Comparison of ENCODE assay signal across 17 cellular contexts in the genomic region with DNA sequence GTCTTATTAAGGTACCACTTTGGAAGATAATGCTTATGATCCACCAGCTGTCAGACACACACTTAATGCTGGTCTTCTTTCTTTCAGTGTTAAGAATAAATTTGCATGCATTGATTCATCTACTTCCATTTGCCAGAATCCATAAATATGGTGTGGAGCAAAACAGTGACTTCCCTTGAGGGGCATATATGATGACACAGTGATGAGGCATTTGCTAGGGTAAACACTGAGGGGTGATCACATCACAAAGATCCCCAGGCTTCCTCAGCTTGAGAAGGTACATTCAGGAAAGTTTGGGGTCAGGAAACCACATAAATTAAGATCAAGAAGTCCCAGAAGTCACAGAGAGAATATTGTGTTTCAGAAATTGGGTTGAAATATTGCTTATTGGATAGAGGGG. TPM values are rescaled to one million over a fixed set of nuclear protein-coding genes. Genes with fewer than 3 reads are reported as not detected.
A peak's percentile ranks its signal among the peaks of the same experiment; 100 is the strongest.
DNase-seq lines count a peak whose midpoint lies in the region; ATAC-seq, FAIRE-seq and TF ChIP-seq lines count a peak whose summit lies in the region.
"Had no signal": no experiment of that assay in that cellular context is flagged by ENCODE, and none has a peak within 500 bp of the region (broad histone marks: within the 10 kb centered on the region; RNA-seq: fewer than 3 reads in every experiment).

No MANE protein-coding gene starts in this region.

- ATAC-seq in activated T-cell treated with anti-CD3 and anti-CD28 coated beads, Interleukin-2, amount 50 U/mL, for 72 hours (replicated peaks in 1 of 2), result peak; percentile 61 to 67
- no peak for ATAC-seq in stimulated activated naive B cell treated with anti-CD40 and anti-IgM and Interleukin-4, amounts not matched to agents 10 μg/mL and 1 μg/mL and 100 μg/mL, for 72 hours (replicated peaks)
- no peak for ATAC-seq in left lobe of liver
- ATAC-seq in HG02970 (IDR thresholded peaks at IDR 0.05; ENCODE audit: low FRiP score, unreplicated experiment), result no peak

- in situ Hi-C loops in astrocyte of the spinal cord (cut with HindIII; ENCODE audit: low sequenced_read_pairs), result no loop called here

- TF ChIP-seq CTCF in astrocyte of the spinal cord (IDR thresholded peaks at IDR 0.05; ENCODE audit: low read depth, low read length), result no peak

- no peak overlapping the region for H3K4me3 ChIP-seq in astrocyte of the spinal cord (ENCODE audit: low read depth, low read length)
- H3K4me3 ChIP-seq: thyroid gland had no signal

- peaks cover 17 to 26% of the 10 kb centered on the region in 2 donors for H3K36me3 Mint-ChIP-seq in activated T-cell treated with anti-CD3 and anti-CD28 coated beads, Interleukin-2, amount 50 U/mL, for 72 hours (ENCODE audit: insufficient read depth in 2 of 2)
- H3K36me3 Mint-ChIP-seq in stimulated activated naive B cell treated with anti-CD40 and anti-IgM and Interleukin-4, amounts not matched to agents 10 μg/mL and 1 μg/mL and 100 μg/mL, for 72 hours, result peaks cover 4 to 10% of the 10 kb centered on the region in 2 donors

- H3K4me3 Mint-ChIP-seq in activated T-cell treated with anti-CD3 and anti-CD28 coated beads, Interleukin-2, amount 50 U/mL, for 72 hours, result peak overlapping the region; percentile 54 to 63
- H3K4me3 Mint-ChIP-seq in stimulated activated naive B cell treated with anti-CD40 and anti-IgM and Interleukin-4, amounts not matched to agents 10 μg/mL and 1 μg/mL and 100 μg/mL, for 72 hours, result peak overlapping the region in 1 of 2 donors; percentile 1
- H3K4me3 Mint-ChIP-seq: endodermal cell had no signal

- no peaks in the 10 kb centered on the region for H3K9me3 Mint-ChIP-seq in activated T-cell treated with anti-CD3 and anti-CD28 coated beads, Interleukin-2, amount 50 U/mL, for 72 hours
- H3K9me3 Mint-ChIP-seq in stimulated activated naive B cell treated with anti-CD40 and anti-IgM and Interleukin-4, amounts not matched to agents 10 μg/mL and 1 μg/mL and 100 μg/mL, for 72 hours, result peaks cover 4 to 7% of the 10 kb centered on the region in 2 donors
- H3K9me3 Mint-ChIP-seq: endodermal cell had no signal

- no peaks in the 10 kb centered on the region for H3K27me3 Mint-ChIP-seq in activated T-cell treated with anti-CD3 and anti-CD28 coated beads, Interleukin-2, amount 50 U/mL, for 72 hours (ENCODE audit: low read depth)
- H3K27me3 Mint-ChIP-seq in stimulated activated naive B cell treated with anti-CD40 and anti-IgM and Interleukin-4, amounts not matched to agents 10 μg/mL and 1 μg/mL and 100 μg/mL, for 72 hours, result no peaks in the 10 kb centered on the region

- peak in 1 of 2 donors; percentile 38 for DNase-seq in activated T-cell treated with anti-CD3 and anti-CD28 coated beads, Interleukin-2, amount 50 U/mL, for 72 hours
- DNase-seq in activated T-cell treated with anti-CD3 and anti-CD28 coated beads for 4 hours (no peak), HT1080 (ENCODE audit: low read depth) (peak; percentile 81), astrocyte of the spinal cord (ENCODE audit: low read depth, low spot score) (peak; percentile 13), left lobe of liver (ENCODE audit: low spot score) (no peak), HTR-8/SVneo (ENCODE audit: insufficient read length, low spot score) (no peak)
- no peak for DNase-seq in stimulated activated naive B cell treated with anti-CD40 and anti-IgM and Interleukin-4, amounts not matched to agents 10 μg/mL and 1 μg/mL and 100 μg/mL, for 72 hours
- DNase-seq: endodermal cell, mesendoderm, NCI-H748 treated with DMSO at 0.1 percent for 48 hours, retina, SW 1271, thyroid gland had no signal

- H3K4me1 Mint-ChIP-seq in activated T-cell treated with anti-CD3 and anti-CD28 coated beads, Interleukin-2, amount 50 U/mL, for 72 hours (ENCODE audit: low read depth), result peaks cover 99% of the 10 kb centered on the region
- H3K4me1 Mint-ChIP-seq in stimulated activated naive B cell treated with anti-CD40 and anti-IgM and Interleukin-4, amounts not matched to agents 10 μg/mL and 1 μg/mL and 100 μg/mL, for 72 hours, result peaks cover 39 to 60% of the 10 kb centered on the region in 2 donors
- H3K4me1 Mint-ChIP-seq: endodermal cell had no signal

- peak overlapping the region; percentile 100 for H3K27ac Mint-ChIP-seq in activated T-cell treated with anti-CD3 and anti-CD28 coated beads, Interleukin-2, amount 50 U/mL, for 72 hours
- H3K27ac Mint-ChIP-seq in stimulated activated naive B cell treated with anti-CD40 and anti-IgM and Interleukin-4, amounts not matched to agents 10 μg/mL and 1 μg/mL and 100 μg/mL, for 72 hours, result peak overlapping the region; percentile 57
- H3K27ac Mint-ChIP-seq: endodermal cell had no signal

- no peak for FAIRE-seq in HTR-8/SVneo (lab: Jason Lieb, UNC)
- FAIRE-seq: H1, RCC 7860 had no signal

RNA-seq across cellular contexts. Expression of gene ZBED2, which starts 9.9 kb away (rescaled TPM):
- total RNA-seq in activated T-cell treated with anti-CD3 and anti-CD28 coated beads, Interleukin-2, amount 50 U/mL, for 72 hours, result 100 to 1,000 TPM; 360 to 597 TPM
- total RNA-seq in HT1080 (2014; rRNA removed; shearing (Covaris generic)), result 0.14 and 0.20 TPM in 2 replicates
- polyA plus RNA-seq in HT1080 (2015; cell fraction: cytosol; rRNA removed), result 0.25 and 0.34 TPM in 2 replicates
- polyA plus RNA-seq in HT1080 (2015; cell fraction: nucleus; rRNA removed), result 0.35 and 0.99 TPM in 2 replicates
- total RNA-seq in left lobe of liver, result 0.20 TPM
- total RNA-seq: cardiac septum, endodermal cell, H1 had no signal
- polyA plus RNA-seq: H1 had no signal

Comparison
In these comparisons a context has a peak if more than half of its experiments do, and no peak if none do; other contexts are left out.
1. ATAC-seq: peak in activated T-cell treated with anti-CD3 and anti-CD28 coated beads, Interleukin-2, amount 50 U/mL, for 72 hours (2 of 2); none in stimulated activated naive B cell treated with anti-CD40 and anti-IgM and Interleukin-4, amounts not matched to agents 10 μg/mL and 1 μg/mL and 100 μg/mL, for 72 hours (0 of 2), left lobe of liver (single experiment) and HG02970 (single experiment).
2. DNase-seq: peak in HT1080 (single experiment) and astrocyte of the spinal cord (single experiment); none in activated T-cell treated with anti-CD3 and anti-CD28 coated beads for 4 hours (single experiment), stimulated activated naive B cell treated with anti-CD40 and anti-IgM and Interleukin-4, amounts not matched to agents 10 μg/mL and 1 μg/mL and 100 μg/mL, for 72 hours (single experiment), left lobe of liver (single experiment) and HTR-8/SVneo (single experiment).
3. RNA of gene ZBED2, which starts 9.9 kb away (total RNA-seq): 360 to 597 TPM in activated T-cell treated with anti-CD3 and anti-CD28 coated beads, Interleukin-2, amount 50 U/mL, for 72 hours; 0.20 TPM in left lobe of liver (single experiment) and 0.14 to 0.20 TPM in HT1080; every median in the first group is over 100 times any median in the second.